1 cellular context compared by ENCODE assay signal in the genomic region with DNA sequence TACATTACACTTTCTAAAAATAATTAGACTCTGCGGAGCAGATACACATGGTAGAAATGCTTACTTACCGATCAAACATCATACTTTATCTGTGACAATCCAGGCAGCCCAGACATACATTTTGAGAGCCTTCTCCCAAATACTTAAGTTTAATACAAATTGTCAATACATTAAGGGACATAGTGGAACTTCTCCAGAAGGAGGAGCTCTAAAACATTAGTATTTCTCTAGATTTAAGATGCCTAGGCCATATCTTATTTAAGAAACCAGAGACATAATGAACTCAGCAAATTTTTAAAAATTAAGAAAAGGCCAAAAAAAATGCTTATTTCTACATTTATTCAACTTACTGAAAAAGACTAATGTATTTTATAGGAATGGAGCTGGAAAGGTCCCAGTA.
TF ChIP-seq lines count a peak whose summit lies in the region.

No MANE protein-coding gene starts in this region.

TF ChIP-seq in endothelial cell of umbilical vein, 7 proteins besides CTCF, POLR2A, EP300 and RAD21:
- TF ChIP-seq MYC (IDR thresholded peaks at IDR 0.05; ENCODE audit: low read depth, low read length) (no peak), JUN (IDR thresholded peaks at IDR 0.05; ENCODE audit: borderline replicate concordance, insufficient read depth, insufficient read length, low read depth) (no peak), MAX (IDR thresholded peaks at IDR 0.05; ENCODE audit: insufficient read depth, insufficient read length) (no peak), GATA2 (IDR thresholded peaks at IDR 0.05; ENCODE audit: insufficient read depth, insufficient read length, low read depth, low read length) (no peak), FOS (IDR thresholded peaks at IDR 0.05; ENCODE audit: borderline replicate concordance, insufficient read depth, low read length) (no peak), POLR2AphosphoS5 (IDR thresholded peaks at IDR 0.05; ENCODE audit: insufficient read depth, low read depth, low read length) (no peak), EZH2 (IDR thresholded peaks at IDR 0.05; ENCODE audit: borderline replicate concordance, low read depth, low read length, severe bottlenecking) (no peak)
